In the genomic region with DNA sequence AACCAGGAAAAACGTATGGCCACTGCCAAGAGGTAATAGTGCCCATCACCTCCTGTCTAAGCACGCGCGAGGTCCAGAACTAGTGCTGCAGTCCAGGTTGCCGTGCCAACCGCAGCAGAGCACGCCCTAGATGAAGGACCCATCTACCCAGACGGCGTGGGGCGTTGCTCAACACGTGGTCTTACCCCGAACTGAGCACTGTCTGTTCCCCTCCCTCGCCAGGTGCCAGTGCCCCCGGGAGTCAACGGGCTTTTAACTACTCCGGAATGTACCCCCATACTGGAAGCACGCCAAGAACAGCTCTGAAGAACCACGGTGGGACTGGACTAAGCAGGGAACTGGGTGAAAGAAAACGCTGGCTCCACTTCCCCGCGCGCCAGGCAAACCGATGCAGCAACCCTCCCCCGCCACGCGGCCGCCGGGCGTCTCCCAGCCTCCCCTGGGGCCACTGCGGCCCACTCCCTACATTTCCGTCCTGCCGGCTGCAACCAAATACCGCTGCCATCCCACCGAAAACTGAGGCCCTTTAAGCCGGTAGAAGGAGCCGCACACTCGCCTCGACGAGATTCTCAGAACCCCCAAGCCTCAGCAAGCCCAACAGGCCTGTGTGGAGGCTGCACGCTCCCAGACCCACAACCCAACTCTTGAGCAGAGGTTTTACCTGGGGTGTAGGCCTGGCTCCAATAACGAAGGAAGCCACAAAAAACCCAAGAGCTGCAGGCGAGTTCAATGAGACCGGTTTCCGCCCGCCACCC, we compare ENCODE assay signal across 1 cellular context.
TF ChIP-seq lines count a peak whose summit lies in the region.

Gene HSPA8, minus strand, starts transcription at position 734 of the 755 bp plus-strand sequence. CDS start 812 bp downstream, outside the sequence.

TF ChIP-seq in K562, 482 proteins besides CTCF, POLR2A, EP300 and RAD21 (continued from another document and continues in another):
- TF ChIP-seq, protein P1, sequence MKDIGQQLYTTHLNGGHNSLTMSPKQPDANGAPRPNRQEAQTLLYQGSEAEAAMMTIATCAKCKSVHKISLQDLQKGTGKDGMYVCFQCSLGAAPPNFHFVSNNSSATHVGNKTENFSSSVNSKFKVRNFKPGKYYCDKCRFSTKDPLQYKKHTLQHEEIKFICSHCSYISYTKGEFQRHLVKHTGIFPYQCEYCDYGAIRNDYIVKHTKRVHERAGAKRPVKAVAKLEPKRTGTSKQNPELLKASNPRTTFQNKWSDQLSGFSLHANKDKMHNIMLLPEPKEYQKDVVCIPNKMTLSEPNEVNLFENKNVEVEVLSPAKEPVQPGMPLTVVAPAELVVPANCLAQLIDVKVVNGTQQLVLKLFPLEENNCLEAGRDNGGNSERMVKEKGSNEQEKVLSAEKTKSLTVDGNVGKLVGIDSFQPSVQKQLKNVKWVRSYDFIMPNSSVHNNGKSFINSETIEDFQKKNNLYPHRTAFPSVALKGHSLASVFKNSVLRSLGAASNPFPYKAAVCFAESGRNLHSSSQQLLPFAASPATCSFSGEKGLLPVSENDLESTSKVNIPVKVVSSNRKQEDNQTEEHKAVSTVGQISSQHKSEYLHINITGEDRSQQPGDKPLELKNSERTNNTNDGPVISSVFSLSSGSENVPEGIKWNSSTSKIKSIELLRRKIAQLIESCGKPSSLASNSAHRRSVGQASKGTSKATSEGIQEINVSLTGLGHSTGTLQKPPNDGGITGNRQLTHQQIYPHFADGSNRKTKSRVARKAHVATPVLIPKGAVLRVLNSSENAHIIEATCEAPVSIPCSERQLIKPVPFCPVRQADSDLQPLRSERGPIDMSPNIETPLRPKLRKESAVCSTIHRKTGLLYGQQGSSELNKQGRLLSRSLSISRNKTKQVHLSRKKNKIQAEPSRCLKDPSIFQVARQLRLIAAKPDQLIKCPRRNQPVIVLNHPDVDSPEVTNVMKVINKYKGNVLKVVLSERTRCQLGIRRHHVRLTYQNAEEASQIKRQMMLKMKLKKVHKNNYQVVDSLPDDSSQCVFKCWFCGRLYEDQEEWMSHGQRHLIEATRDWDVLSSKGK (CRISPR knock-in tag; IDR thresholded peaks at IDR 0.05) = no peak
- no peak for TF ChIP-seq HNRNPUL1 (IDR thresholded peaks at IDR 0.05; ENCODE audit: low read length)
- TF ChIP-seq HDAC6 (IDR thresholded peaks at IDR 0.05; ENCODE audit: low read depth, low read length) = no peak
- TF ChIP-seq ZBTB12 (CRISPR knock-in tag; IDR thresholded peaks at IDR 0.05) = no peak
- TF ChIP-seq MYNN (IDR thresholded peaks at IDR 0.05) = no peak
- TF ChIP-seq MYNN (CRISPR knock-in tag; IDR thresholded peaks at IDR 0.05) = no peak
- TF ChIP-seq, protein P2, sequence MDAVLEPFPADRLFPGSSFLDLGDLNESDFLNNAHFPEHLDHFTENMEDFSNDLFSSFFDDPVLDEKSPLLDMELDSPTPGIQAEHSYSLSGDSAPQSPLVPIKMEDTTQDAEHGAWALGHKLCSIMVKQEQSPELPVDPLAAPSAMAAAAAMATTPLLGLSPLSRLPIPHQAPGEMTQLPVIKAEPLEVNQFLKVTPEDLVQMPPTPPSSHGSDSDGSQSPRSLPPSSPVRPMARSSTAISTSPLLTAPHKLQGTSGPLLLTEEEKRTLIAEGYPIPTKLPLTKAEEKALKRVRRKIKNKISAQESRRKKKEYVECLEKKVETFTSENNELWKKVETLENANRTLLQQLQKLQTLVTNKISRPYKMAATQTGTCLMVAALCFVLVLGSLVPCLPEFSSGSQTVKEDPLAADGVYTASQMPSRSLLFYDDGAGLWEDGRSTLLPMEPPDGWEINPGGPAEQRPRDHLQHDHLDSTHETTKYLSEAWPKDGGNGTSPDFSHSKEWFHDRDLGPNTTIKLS (IDR thresholded peaks at IDR 0.05; ENCODE audit: borderline replicate concordance, low read depth) = 0 out of 2 replicates have a peak, but pooled peaks have one; percentile 21
- no peak for TF ChIP-seq ZNF586 (CRISPR knock-in tag; conservative IDR thresholded peaks at IDR 0.05)
- TF ChIP-seq, protein P3, sequence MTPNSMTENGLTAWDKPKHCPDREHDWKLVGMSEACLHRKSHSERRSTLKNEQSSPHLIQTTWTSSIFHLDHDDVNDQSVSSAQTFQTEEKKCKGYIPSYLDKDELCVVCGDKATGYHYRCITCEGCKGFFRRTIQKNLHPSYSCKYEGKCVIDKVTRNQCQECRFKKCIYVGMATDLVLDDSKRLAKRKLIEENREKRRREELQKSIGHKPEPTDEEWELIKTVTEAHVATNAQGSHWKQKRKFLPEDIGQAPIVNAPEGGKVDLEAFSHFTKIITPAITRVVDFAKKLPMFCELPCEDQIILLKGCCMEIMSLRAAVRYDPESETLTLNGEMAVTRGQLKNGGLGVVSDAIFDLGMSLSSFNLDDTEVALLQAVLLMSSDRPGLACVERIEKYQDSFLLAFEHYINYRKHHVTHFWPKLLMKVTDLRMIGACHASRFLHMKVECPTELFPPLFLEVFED (CRISPR knock-in tag; conservative IDR thresholded peaks at IDR 0.05) = 0 out of 2 replicates have a peak, but pooled peaks have one; percentile 42
- TF ChIP-seq ZBTB40 (IDR thresholded peaks at IDR 0.05) = no peak
- TF ChIP-seq ZBTB40 (CRISPR knock-in tag; IDR thresholded peaks at IDR 0.05) = no peak
- TF ChIP-seq GATA2 (CRISPR knock-in tag; IDR thresholded peaks at IDR 0.05) = no peak
- no peak for TF ChIP-seq MECOM (CRISPR knock-in tag; IDR thresholded peaks at IDR 0.05)
- TF ChIP-seq PML (IDR thresholded peaks at IDR 0.05; ENCODE audit: low read length) = peak; percentile 86
- no peak for TF ChIP-seq CHAMP1 (IDR thresholded peaks at IDR 0.05)
- TF ChIP-seq ZNF589 (CRISPR knock-in tag; IDR thresholded peaks at IDR 0.05; ENCODE audit: low read depth) = no peak
- no peak for TF ChIP-seq STAG1 (CRISPR knock-in tag; IDR thresholded peaks at IDR 0.05; ENCODE audit: borderline replicate concordance)
- peak; percentile 58 for TF ChIP-seq EP400 (IDR thresholded peaks at IDR 0.05)
- no peak for TF ChIP-seq ZKSCAN8 (CRISPR knock-in tag; IDR thresholded peaks at IDR 0.05)
- peak; percentile 85 for TF ChIP-seq PHB (CRISPR knock-in tag; IDR thresholded peaks at IDR 0.05)
- TF ChIP-seq BACH1 (tag; IDR thresholded peaks at IDR 0.05) = no peak
- TF ChIP-seq ZNF253 (CRISPR knock-in tag; conservative IDR thresholded peaks at IDR 0.05) = no peak
- TF ChIP-seq MIER1 (IDR thresholded peaks at IDR 0.05; ENCODE audit: low read depth) = no peak
- no peak for TF ChIP-seq ETV6 (IDR thresholded peaks at IDR 0.05; ENCODE audit: borderline replicate concordance in 1 of 2, low read depth in 2 of 2, low read length in 1 of 2)
- no peak for TF ChIP-seq ETV6 (CRISPR knock-in tag; IDR thresholded peaks at IDR 0.05; ENCODE audit: borderline replicate concordance)
- no peak for TF ChIP-seq ZSCAN32 (CRISPR knock-in tag; IDR thresholded peaks at IDR 0.05)
- TF ChIP-seq GATAD2B (IDR thresholded peaks at IDR 0.05; ENCODE audit: borderline replicate concordance) = no peak
- TF ChIP-seq PHF20 (IDR thresholded peaks at IDR 0.05; ENCODE audit: partially characterized antibody) = no peak
- no peak for TF ChIP-seq HOXB6 (CRISPR knock-in tag; IDR thresholded peaks at IDR 0.05; ENCODE audit: borderline replicate concordance)
- no peak for TF ChIP-seq KLF1 (tag; IDR thresholded peaks at IDR 0.05)
- peak; percentile 70; the same call in 1 of the 2 replicates for TF ChIP-seq XRCC5 (IDR thresholded peaks at IDR 0.05; ENCODE audit: low read depth, low read length)
- no peak for TF ChIP-seq ZNF143 (CRISPR knock-in tag; IDR thresholded peaks at IDR 0.05)
- TF ChIP-seq ELF4 (CRISPR knock-in tag; IDR thresholded peaks at IDR 0.05) = no peak
- TF ChIP-seq KAT2B (IDR thresholded peaks at IDR 0.05; ENCODE audit: low read depth, low read length) = no peak
- TF ChIP-seq ARID1B (IDR thresholded peaks at IDR 0.05) = no peak
- TF ChIP-seq, protein P4, sequence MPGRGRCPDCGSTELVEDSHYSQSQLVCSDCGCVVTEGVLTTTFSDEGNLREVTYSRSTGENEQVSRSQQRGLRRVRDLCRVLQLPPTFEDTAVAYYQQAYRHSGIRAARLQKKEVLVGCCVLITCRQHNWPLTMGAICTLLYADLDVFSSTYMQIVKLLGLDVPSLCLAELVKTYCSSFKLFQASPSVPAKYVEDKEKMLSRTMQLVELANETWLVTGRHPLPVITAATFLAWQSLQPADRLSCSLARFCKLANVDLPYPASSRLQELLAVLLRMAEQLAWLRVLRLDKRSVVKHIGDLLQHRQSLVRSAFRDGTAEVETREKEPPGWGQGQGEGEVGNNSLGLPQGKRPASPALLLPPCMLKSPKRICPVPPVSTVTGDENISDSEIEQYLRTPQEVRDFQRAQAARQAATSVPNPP (IDR thresholded peaks at IDR 0.05; ENCODE audit: borderline replicate concordance, insufficient read depth, insufficient read length) = no peak
- TF ChIP-seq SMAD4 (CRISPR knock-in tag; conservative IDR thresholded peaks at IDR 0.05) = no peak
- TF ChIP-seq SMARCB1 (IDR thresholded peaks at IDR 0.05; ENCODE audit: insufficient read length, low read depth) = no peak
- no peak for TF ChIP-seq FOXA1 (IDR thresholded peaks at IDR 0.05; ENCODE audit: borderline replicate concordance)
- no peak for TF ChIP-seq ZNF717 (CRISPR knock-in tag; IDR thresholded peaks at IDR 0.05)
- TF ChIP-seq ZBED1 (IDR thresholded peaks at IDR 0.05) = no peak; the same call in 1 of the 2 replicates
- TF ChIP-seq CTBP1 (IDR thresholded peaks at IDR 0.05; ENCODE audit: borderline replicate concordance) = no peak; the same call in 1 of the 2 replicates
